Comparison of ENCODE assay signal across 1 cellular context in genomic region chr5:14440598-14441401, GRCh38.
A peak's percentile ranks its signal among the peaks of the same experiment; 100 is the strongest.
TF ChIP-seq lines count a peak whose summit lies in the region.

No MANE protein-coding gene starts in this region.

TF ChIP-seq in HEK293, 187 proteins besides CTCF, POLR2A, EP300 and RAD21 (continued from another document):
- 0 out of 2 replicates have a peak, but pooled peaks have one; percentile 23 for TF ChIP-seq INSM2 (tag by site-specific recombination; IDR thresholded peaks at IDR 0.05)
- TF ChIP-seq, protein P1, sequence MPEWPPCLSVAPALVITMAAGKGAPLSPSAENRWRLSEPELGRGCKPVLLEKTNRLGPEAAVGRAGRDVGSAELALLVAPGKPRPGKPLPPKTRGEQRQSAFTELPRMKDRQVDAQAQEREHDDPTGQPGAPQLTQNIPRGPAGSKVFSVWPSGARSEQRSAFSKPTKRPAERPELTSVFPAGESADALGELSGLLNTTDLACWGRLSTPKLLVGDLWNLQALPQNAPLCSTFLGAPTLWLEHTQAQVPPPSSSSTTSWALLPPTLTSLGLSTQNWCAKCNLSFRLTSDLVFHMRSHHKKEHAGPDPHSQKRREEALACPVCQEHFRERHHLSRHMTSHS (tag by site-specific recombination; IDR thresholded peaks at IDR 0.05): no peak
- TF ChIP-seq ZBTB44 (tag by site-specific recombination; IDR thresholded peaks at IDR 0.05): peak; percentile 32; the same call in 1 of the 2 replicates
- TF ChIP-seq ZIC2 (tag by site-specific recombination; IDR thresholded peaks at IDR 0.05): peak; percentile 32; the same call in 1 of the 2 replicates
- peak; percentile 56 for TF ChIP-seq ZNF629 (tag by site-specific recombination; IDR thresholded peaks at IDR 0.05)
- TF ChIP-seq ZNF610 (tag by site-specific recombination; IDR thresholded peaks at IDR 0.05; ENCODE audit: borderline replicate concordance): 0 out of 2 replicates have a peak, but pooled peaks have one; percentile 57
- peak; percentile 61 for TF ChIP-seq PRDM6 (tag by site-specific recombination; IDR thresholded peaks at IDR 0.05)
- TF ChIP-seq, protein P2, sequence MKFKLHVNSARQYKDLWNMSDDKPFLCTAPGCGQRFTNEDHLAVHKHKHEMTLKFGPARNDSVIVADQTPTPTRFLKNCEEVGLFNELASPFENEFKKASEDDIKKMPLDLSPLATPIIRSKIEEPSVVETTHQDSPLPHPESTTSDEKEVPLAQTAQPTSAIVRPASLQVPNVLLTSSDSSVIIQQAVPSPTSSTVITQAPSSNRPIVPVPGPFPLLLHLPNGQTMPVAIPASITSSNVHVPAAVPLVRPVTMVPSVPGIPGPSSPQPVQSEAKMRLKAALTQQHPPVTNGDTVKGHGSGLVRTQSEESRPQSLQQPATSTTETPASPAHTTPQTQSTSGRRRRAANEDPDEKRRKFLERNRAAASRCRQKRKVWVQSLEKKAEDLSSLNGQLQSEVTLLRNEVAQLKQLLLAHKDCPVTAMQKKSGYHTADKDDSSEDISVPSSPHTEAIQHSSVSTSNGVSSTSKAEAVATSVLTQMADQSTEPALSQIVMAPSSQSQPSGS (tag by site-specific recombination; IDR thresholded peaks at IDR 0.05; ENCODE audit: low read depth): peak; percentile 62
- TF ChIP-seq ZNF366 (tag by site-specific recombination; conservative IDR thresholded peaks at IDR 0.05): 0 out of 2 replicates have a peak, but pooled peaks have one; percentile 48
- TF ChIP-seq ZEB2 (tag by site-specific recombination; IDR thresholded peaks at IDR 0.05): 0 out of 2 replicates have a peak, but pooled peaks have one; percentile 30
- no peak for TF ChIP-seq ZNF670 (tag by site-specific recombination; IDR thresholded peaks at IDR 0.05; ENCODE audit: low read depth)
- TF ChIP-seq ZNF248 (tag by site-specific recombination; IDR thresholded peaks at IDR 0.05): no peak
- TF ChIP-seq, protein P3, sequence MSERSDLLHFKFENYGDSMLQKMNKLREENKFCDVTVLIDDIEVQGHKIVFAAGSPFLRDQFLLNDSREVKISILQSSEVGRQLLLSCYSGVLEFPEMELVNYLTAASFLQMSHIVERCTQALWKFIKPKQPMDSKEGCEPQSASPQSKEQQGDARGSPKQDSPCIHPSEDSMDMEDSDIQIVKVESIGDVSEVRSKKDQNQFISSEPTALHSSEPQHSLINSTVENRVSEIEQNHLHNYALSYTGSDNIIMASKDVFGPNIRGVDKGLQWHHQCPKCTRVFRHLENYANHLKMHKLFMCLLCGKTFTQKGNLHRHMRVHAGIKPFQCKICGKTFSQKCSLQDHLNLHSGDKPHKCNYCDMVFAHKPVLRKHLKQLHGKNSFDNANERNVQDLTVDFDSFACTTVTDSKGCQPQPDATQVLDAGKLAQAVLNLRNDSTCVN (tag by site-specific recombination; optimal IDR thresholded peaks at IDR 0.05): peak; percentile 41
- no peak for TF ChIP-seq ZSCAN16 (tag by site-specific recombination; IDR thresholded peaks at IDR 0.05)
- peak; percentile 16; the same call in 1 of the 2 replicates for TF ChIP-seq ZNF2 (tag by site-specific recombination; IDR thresholded peaks at IDR 0.05)
- no peak for TF ChIP-seq PRDM10 (tag by site-specific recombination; IDR thresholded peaks at IDR 0.05)
